Comparison of ENCODE assay signal across 3 cellular contexts in the genomic region with DNA sequence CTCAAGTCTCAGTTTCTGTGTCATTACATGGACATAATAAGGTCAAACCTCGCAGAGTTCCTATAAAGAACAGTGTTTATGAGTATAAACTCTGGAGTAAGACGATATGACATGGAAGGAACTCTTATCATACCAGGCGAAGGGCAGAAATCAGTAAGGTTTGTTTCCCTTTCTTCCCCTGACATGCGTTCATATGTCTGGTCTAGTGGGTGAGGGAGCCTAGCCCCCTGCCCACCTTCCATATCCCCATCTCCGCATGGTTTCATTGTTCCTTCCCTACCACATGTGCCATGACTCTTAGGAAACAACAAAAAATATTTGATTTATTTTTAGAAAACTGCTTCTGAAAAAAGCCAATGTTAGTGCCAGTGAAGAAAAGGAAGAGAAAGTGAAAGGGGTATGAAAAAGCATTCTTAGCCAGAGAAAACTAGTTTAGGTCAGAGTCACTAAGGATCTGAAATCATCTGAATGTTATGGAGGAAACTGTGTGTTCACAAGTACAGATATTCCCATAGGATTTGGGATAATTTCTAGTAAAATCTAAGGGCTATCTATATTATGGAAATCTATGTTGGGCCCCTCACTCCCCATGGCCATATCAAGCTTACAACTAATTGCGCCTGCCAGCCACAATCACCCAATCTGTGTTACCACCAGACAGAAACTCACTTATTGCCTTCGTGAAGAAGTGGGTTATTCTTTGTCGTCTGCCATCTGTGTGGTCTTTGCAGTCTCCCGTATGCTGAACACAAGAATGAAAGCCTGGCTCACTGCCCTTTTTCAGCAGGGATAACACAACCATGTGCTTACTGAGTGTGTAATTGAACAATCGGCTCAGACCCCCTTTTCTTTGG.
TF ChIP-seq lines count a peak whose summit lies in the region.

No MANE protein-coding gene starts in this region.

TF ChIP-seq in SK-N-SH, 30 proteins besides CTCF, POLR2A, EP300 and RAD21 (continued from another document):
- TF ChIP-seq FOSL2 (IDR thresholded peaks at IDR 0.05; ENCODE audit: borderline replicate concordance, low read depth): no peak
- TF ChIP-seq TEAD4 (IDR thresholded peaks at IDR 0.05; ENCODE audit: borderline replicate concordance, insufficient read depth): no peak
- TF ChIP-seq SMC3 (IDR thresholded peaks at IDR 0.05; ENCODE audit: low read depth, low read length): no peak
- TF ChIP-seq GATA2 (CRISPR knock-in tag; IDR thresholded peaks at IDR 0.05): no peak
- TF ChIP-seq RCOR1 (IDR thresholded peaks at IDR 0.05; ENCODE audit: low read length): no peak
- no peak for TF ChIP-seq CHD2 (IDR thresholded peaks at IDR 0.05; ENCODE audit: low read length, partially characterized antibody)
- no peak for TF ChIP-seq RXRA (IDR thresholded peaks at IDR 0.05; ENCODE audit: borderline replicate concordance, low read depth)

TF ChIP-seq in SK-N-SH treated with all-trans-retinoic acid at 6 μM for 48 hours, 23 proteins besides CTCF, POLR2A, EP300 and RAD21:
- TF ChIP-seq, protein P1, sequence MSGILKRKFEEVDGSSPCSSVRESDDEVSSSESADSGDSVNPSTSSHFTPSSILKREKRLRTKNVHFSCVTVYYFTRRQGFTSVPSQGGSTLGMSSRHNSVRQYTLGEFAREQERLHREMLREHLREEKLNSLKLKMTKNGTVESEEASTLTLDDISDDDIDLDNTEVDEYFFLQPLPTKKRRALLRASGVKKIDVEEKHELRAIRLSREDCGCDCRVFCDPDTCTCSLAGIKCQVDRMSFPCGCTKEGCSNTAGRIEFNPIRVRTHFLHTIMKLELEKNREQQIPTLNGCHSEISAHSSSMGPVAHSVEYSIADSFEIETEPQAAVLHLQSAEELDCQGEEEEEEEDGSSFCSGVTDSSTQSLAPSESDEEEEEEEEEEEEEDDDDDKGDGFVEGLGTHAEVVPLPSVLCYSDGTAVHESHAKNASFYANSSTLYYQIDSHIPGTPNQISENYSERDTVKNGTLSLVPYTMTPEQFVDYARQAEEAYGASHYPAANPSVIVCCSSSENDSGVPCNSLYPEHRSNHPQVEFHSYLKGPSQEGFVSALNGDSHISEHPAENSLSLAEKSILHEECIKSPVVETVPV (CRISPR knock-in tag; IDR thresholded peaks at IDR 0.05): no peak
- TF ChIP-seq PPARA (CRISPR knock-in tag; IDR thresholded peaks at IDR 0.05; ENCODE audit: borderline replicate concordance): no peak
- TF ChIP-seq TCF4 (CRISPR knock-in tag; IDR thresholded peaks at IDR 0.05; ENCODE audit: borderline replicate concordance): no peak
- no peak for TF ChIP-seq TOX (CRISPR knock-in tag; IDR thresholded peaks at IDR 0.05; ENCODE audit: borderline replicate concordance)
- no peak for TF ChIP-seq OSR1 (CRISPR knock-in tag; IDR thresholded peaks at IDR 0.05)
- TF ChIP-seq GLIS3 (CRISPR knock-in tag; IDR thresholded peaks at IDR 0.05): no peak

TF ChIP-seq in HepG2, 621 proteins besides CTCF, POLR2A, EP300 and RAD21 (continued from another document):
- TF ChIP-seq, protein P2, sequence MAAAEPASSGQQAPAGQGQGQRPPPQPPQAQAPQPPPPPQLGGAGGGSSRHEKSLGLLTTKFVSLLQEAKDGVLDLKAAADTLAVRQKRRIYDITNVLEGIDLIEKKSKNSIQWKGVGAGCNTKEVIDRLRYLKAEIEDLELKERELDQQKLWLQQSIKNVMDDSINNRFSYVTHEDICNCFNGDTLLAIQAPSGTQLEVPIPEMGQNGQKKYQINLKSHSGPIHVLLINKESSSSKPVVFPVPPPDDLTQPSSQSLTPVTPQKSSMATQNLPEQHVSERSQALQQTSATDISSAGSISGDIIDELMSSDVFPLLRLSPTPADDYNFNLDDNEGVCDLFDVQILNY (CRISPR knock-in tag; conservative IDR thresholded peaks at IDR 0.05): no peak
- TF ChIP-seq, protein P3, sequence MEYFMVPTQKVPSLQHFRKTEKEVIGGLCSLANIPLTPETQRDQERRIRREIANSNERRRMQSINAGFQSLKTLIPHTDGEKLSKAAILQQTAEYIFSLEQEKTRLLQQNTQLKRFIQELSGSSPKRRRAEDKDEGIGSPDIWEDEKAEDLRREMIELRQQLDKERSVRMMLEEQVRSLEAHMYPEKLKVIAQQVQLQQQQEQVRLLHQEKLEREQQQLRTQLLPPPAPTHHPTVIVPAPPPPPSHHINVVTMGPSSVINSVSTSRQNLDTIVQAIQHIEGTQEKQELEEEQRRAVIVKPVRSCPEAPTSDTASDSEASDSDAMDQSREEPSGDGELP (IDR thresholded peaks at IDR 0.05; ENCODE audit: borderline replicate concordance, low read depth): no peak
- TF ChIP-seq ZNF790 (CRISPR knock-in tag; IDR thresholded peaks at IDR 0.05; ENCODE audit: borderline replicate concordance) (no peak), KDM2A (CRISPR knock-in tag; IDR thresholded peaks at IDR 0.05; ENCODE audit: borderline replicate concordance, low read depth) (no peak), CBX5 (CRISPR knock-in tag; IDR thresholded peaks at IDR 0.05; ENCODE audit: borderline replicate concordance) (no peak), MBNL3 (CRISPR knock-in tag; conservative IDR thresholded peaks at IDR 0.05) (no peak), ZNF713 (CRISPR knock-in tag; IDR thresholded peaks at IDR 0.05) (no peak), HMG20A (CRISPR knock-in tag; IDR thresholded peaks at IDR 0.05; ENCODE audit: borderline replicate concordance) (no peak), KDM5A (IDR thresholded peaks at IDR 0.05; ENCODE audit: borderline replicate concordance, low read length) (no peak), MIER3 (CRISPR knock-in tag; IDR thresholded peaks at IDR 0.05; ENCODE audit: borderline replicate concordance) (no peak), NFE2L1 (CRISPR knock-in tag; IDR thresholded peaks at IDR 0.05; ENCODE audit: borderline replicate concordance) (no peak), ZNF12 (CRISPR knock-in tag; IDR thresholded peaks at IDR 0.05) (no peak)
- TF ChIP-seq, protein P4, sequence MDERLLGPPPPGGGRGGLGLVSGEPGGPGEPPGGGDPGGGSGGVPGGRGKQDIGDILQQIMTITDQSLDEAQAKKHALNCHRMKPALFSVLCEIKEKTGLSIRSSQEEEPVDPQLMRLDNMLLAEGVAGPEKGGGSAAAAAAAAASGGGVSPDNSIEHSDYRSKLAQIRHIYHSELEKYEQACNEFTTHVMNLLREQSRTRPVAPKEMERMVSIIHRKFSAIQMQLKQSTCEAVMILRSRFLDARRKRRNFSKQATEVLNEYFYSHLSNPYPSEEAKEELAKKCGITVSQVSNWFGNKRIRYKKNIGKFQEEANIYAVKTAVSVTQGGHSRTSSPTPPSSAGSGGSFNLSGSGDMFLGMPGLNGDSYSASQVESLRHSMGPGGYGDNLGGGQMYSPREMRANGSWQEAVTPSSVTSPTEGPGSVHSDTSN (CRISPR knock-in tag; IDR thresholded peaks at IDR 0.05): no peak
TF ChIP-seq in HepG2: peak in this region for 0.
